In the genomic region with DNA sequence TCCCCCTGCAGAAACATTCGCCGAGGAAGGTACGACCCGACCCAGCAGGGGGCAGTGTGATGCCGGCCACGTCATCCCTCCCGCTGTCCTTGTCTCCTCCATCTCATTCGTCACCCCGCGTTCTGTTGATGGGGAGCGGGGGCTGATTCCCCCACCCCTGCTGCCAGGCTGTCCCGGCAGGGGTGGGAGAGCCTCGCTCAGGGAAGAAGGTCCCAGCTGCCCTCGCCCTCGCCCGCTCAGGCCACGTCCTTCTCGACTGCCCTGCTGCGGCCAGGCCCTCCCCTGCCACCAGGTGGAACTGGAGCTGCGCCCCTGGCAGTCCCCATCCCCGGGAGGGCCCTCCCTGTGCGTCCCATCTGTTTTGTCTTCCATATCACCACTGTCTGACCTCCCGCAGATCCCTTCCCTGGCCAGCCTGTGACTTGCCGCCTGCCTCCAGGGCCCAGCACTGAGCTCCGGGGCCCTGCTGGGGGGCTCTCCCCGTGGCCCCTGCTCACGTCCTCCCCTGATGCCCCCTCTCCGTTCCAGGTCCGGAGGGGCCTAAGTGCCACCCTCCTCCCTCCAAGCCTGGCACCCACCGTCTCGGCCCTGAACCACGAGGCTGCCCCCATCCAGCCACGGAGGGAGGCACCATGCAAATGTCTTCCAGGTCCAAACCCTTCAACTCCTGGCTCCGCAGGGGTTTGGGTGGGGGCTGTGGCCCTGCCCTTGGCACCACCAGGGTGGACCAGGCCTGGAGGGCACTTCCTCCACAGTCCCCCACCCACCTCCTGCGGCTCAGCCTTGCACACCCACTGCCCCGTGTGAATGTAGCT, we compare ENCODE assay signal across 1 cellular context.
TF ChIP-seq lines count a peak whose summit lies in the region.

No MANE protein-coding gene starts in this region.

TF ChIP-seq in HepG2, 621 proteins besides CTCF, POLR2A, EP300 and RAD21 (continued from another document):
- TF ChIP-seq, protein P1, sequence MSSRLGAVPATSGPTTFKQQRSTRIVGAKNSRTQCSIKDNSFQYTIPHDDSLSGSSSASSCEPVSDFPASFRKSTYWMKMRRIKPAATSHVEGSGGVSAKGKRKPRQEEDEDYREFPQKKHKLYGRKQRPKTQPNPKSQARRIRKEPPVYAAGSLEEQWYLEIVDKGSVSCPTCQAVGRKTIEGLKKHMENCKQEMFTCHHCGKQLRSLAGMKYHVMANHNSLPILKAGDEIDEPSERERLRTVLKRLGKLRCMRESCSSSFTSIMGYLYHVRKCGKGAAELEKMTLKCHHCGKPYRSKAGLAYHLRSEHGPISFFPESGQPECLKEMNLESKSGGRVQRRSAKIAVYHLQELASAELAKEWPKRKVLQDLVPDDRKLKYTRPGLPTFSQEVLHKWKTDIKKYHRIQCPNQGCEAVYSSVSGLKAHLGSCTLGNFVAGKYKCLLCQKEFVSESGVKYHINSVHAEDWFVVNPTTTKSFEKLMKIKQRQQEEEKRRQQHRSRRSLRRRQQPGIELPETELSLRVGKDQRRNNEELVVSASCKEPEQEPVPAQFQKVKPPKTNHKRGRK (CRISPR knock-in tag; IDR thresholded peaks at IDR 0.05) = no peak; the same call in 1 of the 2 replicates
- TF ChIP-seq ZNF543 (CRISPR knock-in tag; IDR thresholded peaks at IDR 0.05) (no peak), ATF7 (IDR thresholded peaks at IDR 0.05) (peak; percentile 75), ATF7 (CRISPR knock-in tag; IDR thresholded peaks at IDR 0.05) (peak; percentile 44; the same call in 1 of the 2 replicates), U2AF2 (IDR thresholded peaks at IDR 0.05; ENCODE audit: low read depth, low read length) (no peak), TRIM24 (CRISPR knock-in tag; IDR thresholded peaks at IDR 0.05) (no peak), FOXJ3 (CRISPR knock-in tag; IDR thresholded peaks at IDR 0.05; ENCODE audit: borderline replicate concordance) (no peak), NFKBIZ (CRISPR knock-in tag; IDR thresholded peaks at IDR 0.05) (peak; percentile 53; the same call in 1 of the 2 replicates), ZNF205 (CRISPR knock-in tag; IDR thresholded peaks at IDR 0.05) (no peak), DNMT3B (CRISPR knock-in tag; conservative IDR thresholded peaks at IDR 0.05) (no peak), EZH2 (conservative IDR thresholded peaks at IDR 0.05; ENCODE audit: low read depth, low read length) (no peak), ZNF337 (CRISPR knock-in tag; IDR thresholded peaks at IDR 0.05; ENCODE audit: borderline replicate concordance, low read depth) (no peak), ZNF253 (CRISPR knock-in tag; IDR thresholded peaks at IDR 0.05; ENCODE audit: borderline replicate concordance) (no peak), EEA1 (CRISPR knock-in tag; IDR thresholded peaks at IDR 0.05; ENCODE audit: borderline replicate concordance) (0 out of 2 replicates have a peak, but pooled peaks have one; percentile 8), ZNF709 (CRISPR knock-in tag; IDR thresholded peaks at IDR 0.05) (no peak), AGO2 (optimal IDR thresholded peaks at IDR 0.05; ENCODE audit: low read depth, low read length) (no peak)
- TF ChIP-seq, protein P2, sequence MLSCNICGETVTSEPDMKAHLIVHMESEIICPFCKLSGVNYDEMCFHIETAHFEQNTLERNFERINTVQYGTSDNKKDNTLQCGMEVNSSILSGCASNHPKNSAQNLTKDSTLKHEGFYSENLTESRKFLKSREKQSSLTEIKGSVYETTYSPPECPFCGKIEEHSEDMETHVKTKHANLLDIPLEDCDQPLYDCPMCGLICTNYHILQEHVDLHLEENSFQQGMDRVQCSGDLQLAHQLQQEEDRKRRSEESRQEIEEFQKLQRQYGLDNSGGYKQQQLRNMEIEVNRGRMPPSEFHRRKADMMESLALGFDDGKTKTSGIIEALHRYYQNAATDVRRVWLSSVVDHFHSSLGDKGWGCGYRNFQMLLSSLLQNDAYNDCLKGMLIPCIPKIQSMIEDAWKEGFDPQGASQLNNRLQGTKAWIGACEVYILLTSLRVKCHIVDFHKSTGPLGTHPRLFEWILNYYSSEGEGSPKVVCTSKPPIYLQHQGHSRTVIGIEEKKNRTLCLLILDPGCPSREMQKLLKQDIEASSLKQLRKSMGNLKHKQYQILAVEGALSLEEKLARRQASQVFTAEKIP (CRISPR knock-in tag; IDR thresholded peaks at IDR 0.05; ENCODE audit: borderline replicate concordance) = no peak
- TF ChIP-seq, protein P3, sequence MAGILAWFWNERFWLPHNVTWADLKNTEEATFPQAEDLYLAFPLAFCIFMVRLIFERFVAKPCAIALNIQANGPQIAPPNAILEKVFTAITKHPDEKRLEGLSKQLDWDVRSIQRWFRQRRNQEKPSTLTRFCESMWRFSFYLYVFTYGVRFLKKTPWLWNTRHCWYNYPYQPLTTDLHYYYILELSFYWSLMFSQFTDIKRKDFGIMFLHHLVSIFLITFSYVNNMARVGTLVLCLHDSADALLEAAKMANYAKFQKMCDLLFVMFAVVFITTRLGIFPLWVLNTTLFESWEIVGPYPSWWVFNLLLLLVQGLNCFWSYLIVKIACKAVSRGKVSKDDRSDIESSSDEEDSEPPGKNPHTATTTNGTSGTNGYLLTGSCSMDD (CRISPR knock-in tag; IDR thresholded peaks at IDR 0.05) = no peak
